In the genomic region with DNA sequence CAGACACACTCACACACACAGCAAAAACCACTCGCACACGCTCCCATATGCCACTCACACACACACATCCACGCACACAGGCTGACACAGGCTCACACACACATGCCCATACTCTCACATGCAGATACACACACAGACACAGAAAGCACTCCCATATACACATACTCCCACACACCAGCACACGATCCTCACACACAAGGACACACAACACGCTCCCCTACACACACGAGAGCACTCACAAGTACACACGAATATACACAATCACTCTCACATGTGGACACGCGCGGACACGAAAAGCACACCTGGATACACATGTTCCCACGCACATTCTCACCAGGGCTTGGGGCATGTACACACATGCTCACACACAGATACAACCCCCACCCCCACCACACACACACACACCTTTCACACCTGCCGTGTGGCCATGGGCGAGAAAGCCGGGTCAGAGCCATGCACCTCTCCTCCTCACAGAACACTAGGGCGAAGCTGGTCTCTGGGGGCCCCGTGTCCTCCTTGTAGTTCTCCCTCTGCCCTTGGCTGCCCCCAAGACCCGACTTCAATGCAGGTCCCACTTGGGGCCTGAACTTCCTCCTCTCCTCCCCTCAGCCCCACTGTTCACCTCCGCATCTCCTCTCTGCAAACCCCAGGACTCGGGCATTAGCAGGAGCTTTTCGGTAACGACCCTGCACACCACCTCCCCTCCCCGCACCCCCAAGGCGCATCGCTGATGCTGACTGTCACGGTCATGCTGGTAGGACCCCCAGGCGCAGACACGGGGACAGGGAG, we compare ENCODE assay signal across 2 cellular contexts.
TF ChIP-seq lines count a peak whose summit lies in the region.

No MANE protein-coding gene starts in this region.

TF ChIP-seq in HCT116, 20 proteins besides CTCF, POLR2A, EP300 and RAD21:
- TF ChIP-seq, protein P1, sequence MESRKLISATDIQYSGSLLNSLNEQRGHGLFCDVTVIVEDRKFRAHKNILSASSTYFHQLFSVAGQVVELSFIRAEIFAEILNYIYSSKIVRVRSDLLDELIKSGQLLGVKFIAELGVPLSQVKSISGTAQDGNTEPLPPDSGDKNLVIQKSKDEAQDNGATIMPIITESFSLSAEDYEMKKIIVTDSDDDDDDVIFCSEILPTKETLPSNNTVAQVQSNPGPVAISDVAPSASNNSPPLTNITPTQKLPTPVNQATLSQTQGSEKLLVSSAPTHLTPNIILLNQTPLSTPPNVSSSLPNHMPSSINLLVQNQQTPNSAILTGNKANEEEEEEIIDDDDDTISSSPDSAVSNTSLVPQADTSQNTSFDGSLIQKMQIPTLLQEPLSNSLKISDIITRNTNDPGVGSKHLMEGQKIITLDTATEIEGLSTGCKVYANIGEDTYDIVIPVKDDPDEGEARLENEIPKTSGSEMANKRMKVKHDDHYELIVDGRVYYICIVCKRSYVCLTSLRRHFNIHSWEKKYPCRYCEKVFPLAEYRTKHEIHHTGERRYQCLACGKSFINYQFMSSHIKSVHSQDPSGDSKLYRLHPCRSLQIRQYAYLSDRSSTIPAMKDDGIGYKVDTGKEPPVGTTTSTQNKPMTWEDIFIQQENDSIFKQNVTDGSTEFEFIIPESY (IDR thresholded peaks at IDR 0.05; ENCODE audit: extremely low read depth, insufficient replicate concordance, low read length) = no peak
- no peak for TF ChIP-seq ELF1 (IDR thresholded peaks at IDR 0.05; ENCODE audit: borderline replicate concordance, low read depth)
- TF ChIP-seq TCF7L2 (IDR thresholded peaks at IDR 0.05; ENCODE audit: borderline replicate concordance, extremely low read depth, insufficient read depth, insufficient read length) = no peak
- TF ChIP-seq EGR1 (IDR thresholded peaks at IDR 0.05; ENCODE audit: low read depth) = no peak
- TF ChIP-seq EZH2phosphoT487 (IDR thresholded peaks at IDR 0.05; ENCODE audit: borderline replicate concordance) = no peak
- TF ChIP-seq CBX3 (IDR thresholded peaks at IDR 0.05; ENCODE audit: low read depth) = no peak
- no peak for TF ChIP-seq JUND (IDR thresholded peaks at IDR 0.05)
- TF ChIP-seq POLR2AphosphoS5 (IDR thresholded peaks at IDR 0.05; ENCODE audit: low read depth, low read length) = no peak
- TF ChIP-seq, protein P2, sequence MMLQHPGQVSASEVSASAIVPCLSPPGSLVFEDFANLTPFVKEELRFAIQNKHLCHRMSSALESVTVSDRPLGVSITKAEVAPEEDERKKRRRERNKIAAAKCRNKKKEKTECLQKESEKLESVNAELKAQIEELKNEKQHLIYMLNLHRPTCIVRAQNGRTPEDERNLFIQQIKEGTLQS (IDR thresholded peaks at IDR 0.05) = no peak
- TF ChIP-seq ZNF274 (IDR thresholded peaks at IDR 0.05; ENCODE audit: low read depth, low read length) = no peak
- TF ChIP-seq YY1 (IDR thresholded peaks at IDR 0.05; ENCODE audit: extremely low read depth, insufficient replicate concordance, low read depth, low read length) = no peak
- no peak for TF ChIP-seq CEBPB (IDR thresholded peaks at IDR 0.05; ENCODE audit: low read depth)
- TF ChIP-seq EZH2 (IDR thresholded peaks at IDR 0.05) = no peak
- TF ChIP-seq ZFX (IDR thresholded peaks at IDR 0.05) = no peak
- no peak for TF ChIP-seq MAX (IDR thresholded peaks at IDR 0.05)
- TF ChIP-seq SP1 (IDR thresholded peaks at IDR 0.05; ENCODE audit: low read depth) = no peak
- TF ChIP-seq SIN3A (IDR thresholded peaks at IDR 0.05; ENCODE audit: low read depth) = no peak
- TF ChIP-seq SRF (IDR thresholded peaks at IDR 0.05; ENCODE audit: low read depth) = no peak
- no peak for TF ChIP-seq FOSL1 (IDR thresholded peaks at IDR 0.05; ENCODE audit: low read depth)
- TF ChIP-seq, protein P3, sequence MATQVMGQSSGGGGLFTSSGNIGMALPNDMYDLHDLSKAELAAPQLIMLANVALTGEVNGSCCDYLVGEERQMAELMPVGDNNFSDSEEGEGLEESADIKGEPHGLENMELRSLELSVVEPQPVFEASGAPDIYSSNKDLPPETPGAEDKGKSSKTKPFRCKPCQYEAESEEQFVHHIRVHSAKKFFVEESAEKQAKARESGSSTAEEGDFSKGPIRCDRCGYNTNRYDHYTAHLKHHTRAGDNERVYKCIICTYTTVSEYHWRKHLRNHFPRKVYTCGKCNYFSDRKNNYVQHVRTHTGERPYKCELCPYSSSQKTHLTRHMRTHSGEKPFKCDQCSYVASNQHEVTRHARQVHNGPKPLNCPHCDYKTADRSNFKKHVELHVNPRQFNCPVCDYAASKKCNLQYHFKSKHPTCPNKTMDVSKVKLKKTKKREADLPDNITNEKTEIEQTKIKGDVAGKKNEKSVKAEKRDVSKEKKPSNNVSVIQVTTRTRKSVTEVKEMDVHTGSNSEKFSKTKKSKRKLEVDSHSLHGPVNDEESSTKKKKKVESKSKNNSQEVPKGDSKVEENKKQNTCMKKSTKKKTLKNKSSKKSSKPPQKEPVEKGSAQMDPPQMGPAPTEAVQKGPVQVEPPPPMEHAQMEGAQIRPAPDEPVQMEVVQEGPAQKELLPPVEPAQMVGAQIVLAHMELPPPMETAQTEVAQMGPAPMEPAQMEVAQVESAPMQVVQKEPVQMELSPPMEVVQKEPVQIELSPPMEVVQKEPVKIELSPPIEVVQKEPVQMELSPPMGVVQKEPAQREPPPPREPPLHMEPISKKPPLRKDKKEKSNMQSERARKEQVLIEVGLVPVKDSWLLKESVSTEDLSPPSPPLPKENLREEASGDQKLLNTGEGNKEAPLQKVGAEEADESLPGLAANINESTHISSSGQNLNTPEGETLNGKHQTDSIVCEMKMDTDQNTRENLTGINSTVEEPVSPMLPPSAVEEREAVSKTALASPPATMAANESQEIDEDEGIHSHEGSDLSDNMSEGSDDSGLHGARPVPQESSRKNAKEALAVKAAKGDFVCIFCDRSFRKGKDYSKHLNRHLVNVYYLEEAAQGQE (IDR thresholded peaks at IDR 0.05; ENCODE audit: low read depth) = no peak
TF ChIP-seq in HCT116: peak in this region for 0.

TF ChIP-seq in GM12878, 131 proteins besides CTCF, POLR2A, EP300 and RAD21:
- no peak for TF ChIP-seq HCFC1 (IDR thresholded peaks at IDR 0.05; ENCODE audit: low read length)
- no peak for TF ChIP-seq HDAC6 (IDR thresholded peaks at IDR 0.05; ENCODE audit: unreplicated experiment)
- TF ChIP-seq GATAD2B (conservative IDR thresholded peaks at IDR 0.05; ENCODE audit: low read depth) = no peak
- no peak for TF ChIP-seq ELK1 (IDR thresholded peaks at IDR 0.05; ENCODE audit: low read depth, low read length)
- TF ChIP-seq RCOR1 (conservative IDR thresholded peaks at IDR 0.05; ENCODE audit: low read depth, low read length) = no peak
- no peak for TF ChIP-seq NFXL1 (IDR thresholded peaks at IDR 0.05; ENCODE audit: borderline replicate concordance)
- TF ChIP-seq PBX3 (IDR thresholded peaks at IDR 0.05; ENCODE audit: insufficient replicate concordance, low read depth, low read length) = peak; percentile 54
- TF ChIP-seq TCF12 (IDR thresholded peaks at IDR 0.05; ENCODE audit: low read depth, low read length) = no peak
- TF ChIP-seq, protein P3 (IDR thresholded peaks at IDR 0.05; ENCODE audit: low read depth, low read length) = no peak
- TF ChIP-seq, protein P4, sequence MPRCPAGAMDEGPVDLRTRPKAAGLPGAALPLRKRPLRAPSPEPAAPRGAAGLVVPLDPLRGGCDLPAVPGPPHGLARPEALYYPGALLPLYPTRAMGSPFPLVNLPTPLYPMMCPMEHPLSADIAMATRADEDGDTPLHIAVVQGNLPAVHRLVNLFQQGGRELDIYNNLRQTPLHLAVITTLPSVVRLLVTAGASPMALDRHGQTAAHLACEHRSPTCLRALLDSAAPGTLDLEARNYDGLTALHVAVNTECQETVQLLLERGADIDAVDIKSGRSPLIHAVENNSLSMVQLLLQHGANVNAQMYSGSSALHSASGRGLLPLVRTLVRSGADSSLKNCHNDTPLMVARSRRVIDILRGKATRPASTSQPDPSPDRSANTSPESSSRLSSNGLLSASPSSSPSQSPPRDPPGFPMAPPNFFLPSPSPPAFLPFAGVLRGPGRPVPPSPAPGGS (IDR thresholded peaks at IDR 0.05; ENCODE audit: borderline replicate concordance, insufficient read depth, low read depth, low read length, poor library complexity, severe bottlenecking) = peak; percentile 95
- no peak for TF ChIP-seq JUND (IDR thresholded peaks at IDR 0.05; ENCODE audit: low read depth, low read length)
- TF ChIP-seq ASH2L (IDR thresholded peaks at IDR 0.05; ENCODE audit: borderline replicate concordance, low read depth) = no peak
- no peak for TF ChIP-seq EED (IDR thresholded peaks at IDR 0.05; ENCODE audit: low read depth)
- TF ChIP-seq ZBTB40 (IDR thresholded peaks at IDR 0.05; ENCODE audit: borderline replicate concordance) = no peak
- TF ChIP-seq MXI1 (IDR thresholded peaks at IDR 0.05; ENCODE audit: low read depth, low read length) = no peak
- TF ChIP-seq, protein P5, sequence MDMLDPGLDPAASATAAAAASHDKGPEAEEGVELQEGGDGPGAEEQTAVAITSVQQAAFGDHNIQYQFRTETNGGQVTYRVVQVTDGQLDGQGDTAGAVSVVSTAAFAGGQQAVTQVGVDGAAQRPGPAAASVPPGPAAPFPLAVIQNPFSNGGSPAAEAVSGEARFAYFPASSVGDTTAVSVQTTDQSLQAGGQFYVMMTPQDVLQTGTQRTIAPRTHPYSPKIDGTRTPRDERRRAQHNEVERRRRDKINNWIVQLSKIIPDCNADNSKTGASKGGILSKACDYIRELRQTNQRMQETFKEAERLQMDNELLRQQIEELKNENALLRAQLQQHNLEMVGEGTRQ (IDR thresholded peaks at IDR 0.05; ENCODE audit: borderline replicate concordance, low read depth, low read length) = no peak
